In genomic region chr17:57619061-57619937, GRCh38 we compare ENCODE assay signal across 13 cellular contexts.
A peak's percentile ranks its signal among the peaks of the same experiment; 100 is the strongest.
DNase-seq lines count a peak whose midpoint lies in the region; ATAC-seq, FAIRE-seq and TF ChIP-seq lines count a peak whose summit lies in the region.
"Had no signal": no experiment of that assay in that cellular context is flagged by ENCODE, and none has a peak within 500 bp of the region (broad histone marks: within the 10 kb centered on the region; RNA-seq: fewer than 3 reads in every experiment).

No MANE protein-coding gene starts in this region.

- no peak overlapping the region for H3K4me3 Mint-ChIP-seq in nephron progenitor cell

- no peak overlapping the region for H3K9ac ChIP-seq in BLaER1
- H3K9ac ChIP-seq: KMS-11 had no signal

- peaks cover 99% of the 10 kb centered on the region for H3K36me3 ChIP-seq in BLaER1
- H3K36me3 ChIP-seq in adrenal gland (replicated peaks in 1 of 2), result peaks cover 0 to 3% of the 10 kb centered on the region in 2 donors
- H3K36me3 ChIP-seq: right atrium auricular region, SJSA1 had no signal

- peak overlapping the region; percentile 29 for H3K27ac Mint-ChIP-seq in nephron progenitor cell

- TF ChIP-seq CTCF in adrenal gland (IDR thresholded peaks at IDR 0.05) (no peak), nephron progenitor cell (IDR thresholded peaks at IDR 0.05) (no peak), coronary artery (IDR thresholded peaks at IDR 0.05) (no peak)

- peaks cover 29% of the 10 kb centered on the region for H3K4me1 Mint-ChIP-seq in nephron progenitor cell

- H3K27ac ChIP-seq in BLaER1, result peak overlapping the region; percentile 12; the same call in 1 of the 2 replicates
- H3K27ac ChIP-seq in adrenal gland, result peak overlapping the region in 3 of 5 donors; percentile 17 to 77 (median 72)
- no peak overlapping the region for H3K27ac ChIP-seq in coronary artery
- H3K27ac ChIP-seq: KMS-11, right atrium auricular region, SJSA1 had no signal

- intact Hi-C loops in adrenal gland (cut with DNase I), result no loop called here

- H3K27me3 Mint-ChIP-seq in nephron progenitor cell (ENCODE audit: low read depth, poor library complexity), result no peaks in the 10 kb centered on the region

- FAIRE-seq in H54 (lab: Jason Lieb, UNC), result no peak
- FAIRE-seq: frontal cortex had no signal

- H3K4me3 ChIP-seq in BLaER1 (no peak overlapping the region), adrenal gland (no peak overlapping the region), coronary artery (no peak overlapping the region)
- H3K4me3 ChIP-seq: right atrium auricular region, SJSA1 had no signal

- peaks cover 31% of the 10 kb centered on the region for H3K9me3 ChIP-seq in BLaER1
- no peaks in the 10 kb centered on the region for H3K9me3 ChIP-seq in adrenal gland (replicated peaks in 1 of 3)
- H3K9me3 ChIP-seq: right atrium auricular region, SJSA1 had no signal

- H3K4me2 ChIP-seq in BLaER1, result no peak overlapping the region
- H3K4me2 ChIP-seq: KMS-11 had no signal

- peaks cover 81% of the 10 kb centered on the region for H4K20me1 ChIP-seq in BLaER1

- H3K36me3 Mint-ChIP-seq in nephron progenitor cell (ENCODE audit: low read depth), result peaks cover 72% of the 10 kb centered on the region

- H3K27me3 ChIP-seq in BLaER1 (no peaks in the 10 kb centered on the region), adrenal gland (no peaks in the 10 kb centered on the region)
- H3K27me3 ChIP-seq: right atrium auricular region, SJSA1 had no signal

- 61 to 87% (median 65%) methylated on average over 15 to 19 of the region's 19 CpGs for WGBS in adrenal gland, 4 donors

- TF ChIP-seq POLR2A in H54 (IDR thresholded peaks at IDR 0.05; ENCODE audit: low read depth, low read length) (no peak), adrenal gland (IDR thresholded peaks at IDR 0.05) (no peak)

- ATAC-seq in HG02852 (IDR thresholded peaks at IDR 0.05; ENCODE audit: unreplicated experiment), result no peak

- peaks cover 26% of the 10 kb centered on the region for H3K9me3 Mint-ChIP-seq in nephron progenitor cell

- peak; percentile 44 for DNase-seq in H54 (ENCODE audit: insufficient read length, low spot score)
- DNase-seq in adrenal gland, result peak; percentile 61 to 80 (median 75)
- DNase-seq in nephron progenitor cell, result no peak
- DNase-seq in coronary artery (ENCODE audit: low spot score), result no peak
- no peak for DNase-seq in cerebellar nuclear complex (lab: John Stamatoyannopoulos, UW)
- DNase-seq: cortex of kidney, NCI-H82 had no signal

- H3K4me1 ChIP-seq in BLaER1 (0 out of 2 replicates have a peak, but pooled peaks cover 16% of the 10 kb centered on the region), adrenal gland (replicated peaks in 1 of 2) (peaks cover 3 to 12% of the 10 kb centered on the region in 2 donors)

Comparison
In these comparisons a context has a peak if more than half of its experiments do, and no peak if none do; other contexts are left out.
1. H3K27ac ChIP-seq: peak in BLaER1 (single experiment) and adrenal gland (3 of 5); none in coronary artery (0 of 2).
2. DNase-seq: peak in H54 (single experiment) and adrenal gland (7 of 7); none in nephron progenitor cell (single experiment), coronary artery (single experiment) and cerebellar nuclear complex (0 of 2).